Comparison of ENCODE assay signal across 8 cellular contexts in genomic region chr1:244968431-244968830, GRCh38.
A peak's percentile ranks its signal among the peaks of the same experiment; 100 is the strongest.
DNase-seq lines count a peak whose midpoint lies in the region; ATAC-seq and TF ChIP-seq lines count a peak whose summit lies in the region.

No MANE protein-coding gene starts in this region.

- peaks cover 41% of the 10 kb centered on the region for H3K4me1 Mint-ChIP-seq in Calu3 (ENCODE audit: low read depth, unreplicated experiment)

- peaks cover 2% of the 10 kb centered on the region for H3K4me1 ChIP-seq in parathyroid adenoma

- H3K27ac ChIP-seq in VCaP (peak overlapping the region; percentile 100), parathyroid adenoma (peak overlapping the region; percentile 100)

- no TSS peak for BruUV-seq in Calu3 (replicated peaks; lab: Mats Ljungman, UMichigan)

- peak overlapping the region; percentile 100 for H3K27ac Mint-ChIP-seq in Calu3 (ENCODE audit: unreplicated experiment)

- H2AFZ ChIP-seq in parathyroid adenoma = peak overlapping the region; percentile 47

- no peaks in the 10 kb centered on the region for H3K79me2 ChIP-seq in parathyroid adenoma

- intact Hi-C loops in Calu3 (cut with micrococcal nuclease; ENCODE audit: unreplicated experiment) = no loop called here
- intact Hi-C loops in posterior vena cava (cut with DNase I) = loop anchor here (10.0 kb wide), 1 partner anchor 104 kb away; the partner anchor contains the start of gene HNRNPU (in 2 of the 2)

- H3K9me3 Mint-ChIP-seq in Calu3 (ENCODE audit: low read depth, unreplicated experiment) = no peaks in the 10 kb centered on the region

- H3K4me3 Mint-ChIP-seq in Calu3 (ENCODE audit: low read depth, unreplicated experiment) = peak overlapping the region; percentile 37

- H3K27me3 ChIP-seq in parathyroid adenoma (ENCODE audit: control insufficient read depth, insufficient read depth, low read length) = no peaks in the 10 kb centered on the region

- H3K36me3 Mint-ChIP-seq in Calu3 (ENCODE audit: insufficient read depth, unreplicated experiment) = peaks cover 56% of the 10 kb centered on the region

- CTCF ChIA-PET in Calu3 (lab: Charles Lee) = no interaction called here

- ATAC-seq in GM18867 (IDR thresholded peaks at IDR 0.05; ENCODE audit: unreplicated experiment) (no peak), GM21526 (IDR thresholded peaks at IDR 0.05; ENCODE audit: low FRiP score, unreplicated experiment) (no peak), HG03159 (IDR thresholded peaks at IDR 0.05; ENCODE audit: unreplicated experiment) (no peak)

- DNase-seq in Calu3 (no peak), fibroblast of pulmonary artery (ENCODE audit: low read depth) (peak; percentile 12), posterior vena cava (ENCODE audit: low spot score) (no peak)

- peak overlapping the region; percentile 69 for H3K4me2 ChIP-seq in parathyroid adenoma (ENCODE audit: low read length)

- no peak for TF ChIP-seq CTCF in Calu3 (IDR thresholded peaks at IDR 0.05; ENCODE audit: unreplicated experiment)
- no peak for TF ChIP-seq CTCF in VCaP (conservative IDR thresholded peaks at IDR 0.05)
- TF ChIP-seq CTCF in fibroblast of pulmonary artery (IDR thresholded peaks at IDR 0.05; ENCODE audit: low read length, missing control alignments) = no peak
- TF ChIP-seq CTCF in parathyroid adenoma (IDR thresholded peaks at IDR 0.05) = no peak

- H3K4me3 ChIP-seq in fibroblast of pulmonary artery (replicated peaks; ENCODE audit: low read depth, low read length) = no peak overlapping the region
- H3K4me3 ChIP-seq in parathyroid adenoma (ENCODE audit: low read depth, low read length) = peak overlapping the region; percentile 72

- no peaks in the 10 kb centered on the region for H3K27me3 Mint-ChIP-seq in Calu3 (ENCODE audit: unreplicated experiment)

- no peaks in the 10 kb centered on the region for H3K9me3 ChIP-seq in parathyroid adenoma (ENCODE audit: control insufficient read depth, low read length)

- no peak overlapping the region for H3K9ac ChIP-seq in parathyroid adenoma

- H3K36me3 ChIP-seq in parathyroid adenoma (ENCODE audit: control insufficient read depth, insufficient read depth, low read length) = no peaks in the 10 kb centered on the region
